ENCODE assay signal across 26 cellular contexts in the genomic region with DNA sequence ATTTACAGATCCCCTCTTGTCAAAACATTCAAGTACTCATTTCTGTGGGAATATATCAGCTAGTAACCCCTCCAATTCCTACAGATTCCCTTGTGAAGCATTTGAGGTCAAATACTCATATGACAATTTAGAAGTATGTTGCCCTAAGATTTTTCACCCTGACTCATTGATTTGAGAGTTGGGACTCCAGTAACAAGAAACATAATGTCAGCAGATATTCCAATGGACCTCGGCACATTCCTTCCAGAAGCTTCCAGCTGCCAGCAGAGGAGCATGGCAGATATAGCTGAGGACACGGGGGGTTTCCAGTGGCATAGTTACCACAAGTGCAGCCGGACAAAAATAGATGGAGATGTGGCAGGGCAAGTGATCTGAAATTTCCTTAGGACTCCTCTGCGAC.
DNase-seq lines count a peak whose midpoint lies in the region; ATAC-seq and TF ChIP-seq lines count a peak whose summit lies in the region.
"Had no signal": no experiment of that assay in that cellular context is flagged by ENCODE, and none has a peak within 500 bp of the region (broad histone marks: within the 10 kb centered on the region; RNA-seq: fewer than 3 reads in every experiment).

No MANE protein-coding gene starts in this region.

- H3K27me3 ChIP-seq in left lung, result no peaks in the 10 kb centered on the region
- no peaks in the 10 kb centered on the region for H3K27me3 ChIP-seq in CD8-positive, alpha-beta T cell (ENCODE audit: insufficient read depth, low read length)
- H3K27me3 ChIP-seq: cardiac muscle cell, heart right ventricle, MG63, vagina had no signal

- no peak overlapping the region for H3K27ac Mint-ChIP-seq in CD8-positive, alpha-beta T cell
- H3K27ac Mint-ChIP-seq: activated B cell treated with CpG ODN at 0.5 μM for 24 hours; activated naive CD8-positive, alpha-beta T cell treated with anti-CD3 and anti-CD28 coated beads, Interleukin-2, amount 50 U/mL, for 24 hours had no signal

- no peak overlapping the region for H3K4me3 Mint-ChIP-seq in CD8-positive, alpha-beta T cell
- H3K4me3 Mint-ChIP-seq: activated B cell treated with CpG ODN at 0.5 μM for 24 hours; activated naive CD8-positive, alpha-beta T cell treated with anti-CD3 and anti-CD28 coated beads, Interleukin-2, amount 50 U/mL, for 24 hours; nephron progenitor cell had no signal

- no peaks in the 10 kb centered on the region for H3K9me3 Mint-ChIP-seq in CD8-positive, alpha-beta T cell
- H3K9me3 Mint-ChIP-seq: activated naive CD8-positive, alpha-beta T cell treated with anti-CD3 and anti-CD28 coated beads, Interleukin-2, amount 50 U/mL, for 24 hours had no signal

- no peaks in the 10 kb centered on the region for H3K36me3 ChIP-seq in left lung
- H3K36me3 ChIP-seq in CD8-positive, alpha-beta T cell (ENCODE audit: insufficient read depth, low read length), result no peaks in the 10 kb centered on the region
- H3K36me3 ChIP-seq: cardiac muscle cell, heart right ventricle, left ventricle myocardium inferior, MG63, vagina had no signal

- H3K4me3 ChIP-seq in left lung, result no peak overlapping the region
- H3K4me3 ChIP-seq in CD8-positive, alpha-beta T cell (ENCODE audit: low read depth, low read length), result no peak overlapping the region
- H3K4me3 ChIP-seq: cardiac muscle cell, heart right ventricle, left ventricle myocardium inferior, MG63, vagina had no signal

- TF ChIP-seq CTCF in left lung (IDR thresholded peaks at IDR 0.05), result no peak
- TF ChIP-seq CTCF in CD8-positive, alpha-beta T cell (IDR thresholded peaks at IDR 0.05), result no peak

- POLR2A ChIA-PET in CD8-positive, alpha-beta T cell (lab: Charles Lee), result no interaction called here

- no peaks in the 10 kb centered on the region for H3K9me3 ChIP-seq in left lung
- no peaks in the 10 kb centered on the region for H3K9me3 ChIP-seq in CD8-positive, alpha-beta T cell (ENCODE audit: low read length)
- H3K9me3 ChIP-seq: MG63, SK-N-SH, vagina had no signal

- no peaks in the 10 kb centered on the region for H3K36me3 Mint-ChIP-seq in CD8-positive, alpha-beta T cell

- peak overlapping the region in 1 of 2 donors; percentile 47 for H3K27ac ChIP-seq in left lung
- no peak overlapping the region for H3K27ac ChIP-seq in CD8-positive, alpha-beta T cell (ENCODE audit: low read depth, low read length)
- H3K27ac ChIP-seq: cardiac muscle cell, left ventricle myocardium inferior, RWPE1, vagina had no signal

- peak; percentile 4 for ATAC-seq in left lung
- no peak for ATAC-seq in CD8-positive, alpha-beta T cell
- ATAC-seq: activated naive CD8-positive, alpha-beta T cell treated with anti-CD3 and anti-CD28 coated beads, Interleukin-2, amount 50 U/mL, for 24 hours; heart right ventricle; sciatic nerve had no signal

- no peaks in the 10 kb centered on the region for H3K4me1 Mint-ChIP-seq in CD8-positive, alpha-beta T cell (ENCODE audit: low read depth)
- H3K4me1 Mint-ChIP-seq: activated B cell treated with CpG ODN at 0.5 μM for 24 hours; activated naive CD8-positive, alpha-beta T cell treated with anti-CD3 and anti-CD28 coated beads, Interleukin-2, amount 50 U/mL, for 24 hours had no signal

- DNase-seq in HCEC 1CT, result peak; percentile 50
- peak; percentile 28 for DNase-seq in astrocyte of the hippocampus (ENCODE audit: low read depth, low spot score)
- DNase-seq in left lung, result no peak
- no peak for DNase-seq in dedifferentiated amniotic fluid mesenchymal stem cell (ENCODE audit: extremely low spot score)
- no peak for DNase-seq in CD8-positive, alpha-beta T cell
- DNase-seq in activated CD4-positive, alpha-beta T cell treated with anti-CD3 and anti-CD28 coated beads for 48 hours, result no peak
- no peak for DNase-seq in ecto neural progenitor cell (ENCODE audit: low spot score)
- DNase-seq: activated B cell treated with CpG ODN at 0.5 μM for 24 hours; activated CD4-positive, alpha-beta T cell treated with anti-CD3 and anti-CD28 coated beads, Interleukin-2, amount 50 U/mL, for 48 hours; activated CD8-positive, alpha-beta memory T cell treated with anti-CD3 and anti-CD28 coated beads, Interleukin-2, amount 50 U/mL, for 48 hours; activated effector memory CD4-positive, alpha-beta T cell treated with anti-CD3 and anti-CD28 coated beads, Interleukin-2, amount 50 U/mL, for 16 hours; activated naive CD8-positive, alpha-beta T cell treated with anti-CD3 and anti-CD28 coated beads, Interleukin-2, amount 50 U/mL, for 24 hours; dermis blood vessel endothelial cell; GOT3; heart right ventricle; left ventricle myocardium inferior; MG63; NCI-H146; NCI-H2171; NCI-H526 treated with DMSO at 0.1 percent for 48 hours; nephron progenitor cell; SK-N-SH had no signal

- CTCF ChIA-PET in CD8-positive, alpha-beta T cell (lab: Charles Lee), result no interaction called here

- peaks cover 7 to 11% of the 10 kb centered on the region in 2 donors for H3K4me1 ChIP-seq in left lung
- no peaks in the 10 kb centered on the region for H3K4me1 ChIP-seq in CD8-positive, alpha-beta T cell (ENCODE audit: insufficient read depth, low read length)

- intact Hi-C loops in left lung (cut with DNase I), result no loop called here
- intact Hi-C loops in CD8-positive, alpha-beta T cell (cut with DNase I, micrococcal nuclease), result no loop called here

- no peaks in the 10 kb centered on the region for H3K27me3 Mint-ChIP-seq in CD8-positive, alpha-beta T cell (ENCODE audit: low read depth)
- H3K27me3 Mint-ChIP-seq: activated B cell treated with CpG ODN at 0.5 μM for 24 hours; activated naive CD8-positive, alpha-beta T cell treated with anti-CD3 and anti-CD28 coated beads, Interleukin-2, amount 50 U/mL, for 24 hours had no signal

Comparison
In these comparisons a context has a peak if more than half of its experiments do, and no peak if none do; other contexts are left out.
1. DNase-seq: peak in HCEC 1CT (single experiment) and astrocyte of the hippocampus (single experiment); none in left lung (0 of 2), dedifferentiated amniotic fluid mesenchymal stem cell (single experiment), CD8-positive, alpha-beta T cell (0 of 7), activated CD4-positive, alpha-beta T cell treated with anti-CD3 and anti-CD28 coated beads for 48 hours (single experiment) and ecto neural progenitor cell (single experiment).